10 cellular contexts compared by ENCODE assay signal in genomic region chr4:184392748-184393334, GRCh38.
DNase-seq lines count a peak whose midpoint lies in the region; ATAC-seq and TF ChIP-seq lines count a peak whose summit lies in the region.
"Had no signal": no experiment of that assay in that cellular context is flagged by ENCODE, and none has a peak within 500 bp of the region (broad histone marks: within the 10 kb centered on the region; RNA-seq: fewer than 3 reads in every experiment).

No MANE protein-coding gene starts in this region.

- intact Hi-C loops in left cardiac atrium (cut with DNase I): no loop called here

- TF ChIP-seq CTCF in omental fat pad (IDR thresholded peaks at IDR 0.05): no peak

- ATAC-seq in left cardiac atrium (peak; percentile 21 to 67), omental fat pad (ENCODE audit: low FRiP score) (peak; percentile 71), GM21619 (IDR thresholded peaks at IDR 0.05; ENCODE audit: unreplicated experiment) (no peak), HG02870 (IDR thresholded peaks at IDR 0.05; ENCODE audit: unreplicated experiment) (no peak)

- DNase-seq in AG20443 (ENCODE audit: low spot score) (peak; percentile 39), SKM-1 (lab: John Stamatoyannopoulos, UW; ENCODE audit: unreplicated experiment) (peak; percentile 23), left cardiac atrium (no peak), omental fat pad (ENCODE audit: low spot score) (no peak), NCI-H345 treated with DMSO at 0.1 percent for 48 hours (lab: John Stamatoyannopoulos, UW; ENCODE audit: unreplicated experiment) (no peak), NCI-H2171 (lab: John Stamatoyannopoulos, UW) (no peak)
- DNase-seq: NCI-H2081 treated with DMSO at 0.1 percent for 48 hours, T-helper 9 cell had no signal

Comparison
In these comparisons a context has a peak if more than half of its experiments do, and no peak if none do; other contexts are left out.
1. DNase-seq: peak in AG20443 (single experiment) and SKM-1 (single experiment); none in left cardiac atrium (single experiment), omental fat pad (single experiment), NCI-H345 treated with DMSO at 0.1 percent for 48 hours (single experiment) and NCI-H2171 (single experiment).
2. ATAC-seq: peak in left cardiac atrium (2 of 2) and omental fat pad (single experiment); none in GM21619 (single experiment) and HG02870 (single experiment).